Comparison of ENCODE assay signal across 8 cellular contexts in genomic region chr18:77127769-77128671, GRCh38. TPM values are rescaled to one million over a fixed set of nuclear protein-coding genes. Genes with fewer than 3 reads are reported as not detected.
DNase-seq lines count a peak whose midpoint lies in the region; ATAC-seq and TF ChIP-seq lines count a peak whose summit lies in the region.

No MANE protein-coding gene starts in this region.

- CTCF ChIA-PET in activated CD4-positive, alpha-beta T cell treated with anti-CD3 and anti-CD28 coated beads for 36 hours (lab: Charles Lee): interaction anchor here (0.6 to 2.4 kb wide), 3 partner anchors 13 to 65 kb away, joined by 3 to 10 read pairs (median 5); no protein-coding TSS in a partner anchor

- no peaks in the 10 kb centered on the region for H3K27me3 Mint-ChIP-seq in activated CD4-positive, alpha-beta T cell treated with anti-CD3 and anti-CD28 coated beads for 36 hours
- no peaks in the 10 kb centered on the region for H3K27me3 Mint-ChIP-seq in activated T-cell treated with anti-CD3 and anti-CD28 coated beads, Interleukin-2, amount 50 U/mL, for 4 hours (ENCODE audit: low read depth)

- H3K27me3 ChIP-seq in smooth muscle cell (ENCODE audit: low read depth): peaks cover 32% of the 10 kb centered on the region

- POLR2A ChIA-PET in activated CD4-positive, alpha-beta T cell treated with anti-CD3 and anti-CD28 coated beads for 36 hours (lab: Charles Lee): interaction anchor here (0.7 kb wide), 1 partner anchor 31 kb away, joined by 3 read pairs; no protein-coding TSS in a partner anchor

- peaks cover 9% of the 10 kb centered on the region for H3K79me2 ChIP-seq in smooth muscle cell (ENCODE audit: low read depth)

- H3K9ac ChIP-seq in smooth muscle cell (ENCODE audit: low read depth): peak overlapping the region; percentile 51

- H3K36me3 Mint-ChIP-seq in activated CD4-positive, alpha-beta T cell treated with anti-CD3 and anti-CD28 coated beads for 36 hours (ENCODE audit: low read depth): peaks cover 44% of the 10 kb centered on the region
- peaks cover 26% of the 10 kb centered on the region for H3K36me3 Mint-ChIP-seq in activated T-cell treated with anti-CD3 and anti-CD28 coated beads, Interleukin-2, amount 50 U/mL, for 4 hours (ENCODE audit: insufficient read depth)

- TF ChIP-seq CTCF in smooth muscle cell (IDR thresholded peaks at IDR 0.05; ENCODE audit: borderline replicate concordance, insufficient read depth, poor library complexity, severe bottlenecking): no peak

- no peaks in the 10 kb centered on the region for H3F3A ChIP-seq in smooth muscle cell (ENCODE audit: low read depth)

- peak; percentile 51 for DNase-seq in activated CD4-positive, alpha-beta T cell treated with anti-CD3 and anti-CD28 coated beads for 36 hours
- DNase-seq in activated CD4-positive, alpha-beta T cell treated with anti-CD3 and anti-CD28 coated beads for 1 hour: no peak
- peak; percentile 38 for DNase-seq in NCI-H2107 treated with DMSO at 0.1 percent for 48 hours (lab: John Stamatoyannopoulos, UW; ENCODE audit: unreplicated experiment)
- DNase-seq in activated T-cell treated with anti-CD3 and anti-CD28 coated beads, Interleukin-2, amount 50 U/mL, for 4 hours: no peak
- peak; percentile 93 for DNase-seq in glomerular visceral epithelial cell (ENCODE audit: extremely low spot score)
- DNase-seq in smooth muscle cell (lab: John Stamatoyannopoulos, UW; ENCODE audit: unreplicated experiment): no peak

- WGBS in smooth muscle cell (ENCODE audit: low lambda C conversion rate): 77% methylated on average over 11 of the region's 11 CpGs

- H3K4me3 Mint-ChIP-seq in activated CD4-positive, alpha-beta T cell treated with anti-CD3 and anti-CD28 coated beads for 36 hours: peak overlapping the region; percentile 22
- peak overlapping the region; percentile 55 for H3K4me3 Mint-ChIP-seq in activated T-cell treated with anti-CD3 and anti-CD28 coated beads, Interleukin-2, amount 50 U/mL, for 4 hours

- H3K4me3 ChIP-seq in smooth muscle cell: no peak overlapping the region

- no peaks in the 10 kb centered on the region for H4K20me1 ChIP-seq in smooth muscle cell (ENCODE audit: low read depth)

- peaks cover 8% of the 10 kb centered on the region for H3K4me1 ChIP-seq in smooth muscle cell (ENCODE audit: low read depth)

- no peaks in the 10 kb centered on the region for H3K9me3 ChIP-seq in smooth muscle cell (replicated peaks; ENCODE audit: low read depth)

- H3K27ac Mint-ChIP-seq in activated CD4-positive, alpha-beta T cell treated with anti-CD3 and anti-CD28 coated beads for 36 hours: peak overlapping the region; percentile 80

- ATAC-seq in activated CD4-positive, alpha-beta T cell treated with anti-CD3 and anti-CD28 coated beads for 36 hours: peak; percentile 43
- ATAC-seq in HG02623 (IDR thresholded peaks at IDR 0.05; ENCODE audit: unreplicated experiment): peak; percentile 17
- ATAC-seq in activated T-cell treated with anti-CD3 and anti-CD28 coated beads, Interleukin-2, amount 50 U/mL, for 4 hours: peak in 1 of 2 donors; percentile 11
- no peak for ATAC-seq in GM19035 (IDR thresholded peaks at IDR 0.05; ENCODE audit: unreplicated experiment)

- intact Hi-C loops in activated CD4-positive, alpha-beta T cell treated with anti-CD3 and anti-CD28 coated beads for 36 hours (cut with DNase I, micrococcal nuclease): loop anchor here (1.0 kb wide), 3 partner anchors 20 to 61 kb away; no protein-coding TSS in a partner anchor

- H2AFZ ChIP-seq in smooth muscle cell (ENCODE audit: low read depth): no peak overlapping the region

- no peaks in the 10 kb centered on the region for H3K9me3 Mint-ChIP-seq in activated CD4-positive, alpha-beta T cell treated with anti-CD3 and anti-CD28 coated beads for 36 hours (ENCODE audit: low read depth)
- no peaks in the 10 kb centered on the region for H3K9me3 Mint-ChIP-seq in activated T-cell treated with anti-CD3 and anti-CD28 coated beads, Interleukin-2, amount 50 U/mL, for 4 hours

- peaks cover 78% of the 10 kb centered on the region for H3K4me1 Mint-ChIP-seq in activated CD4-positive, alpha-beta T cell treated with anti-CD3 and anti-CD28 coated beads for 36 hours
- H3K4me1 Mint-ChIP-seq in activated T-cell treated with anti-CD3 and anti-CD28 coated beads, Interleukin-2, amount 50 U/mL, for 4 hours (ENCODE audit: low read depth): peaks cover 79% of the 10 kb centered on the region

- H3K4me2 ChIP-seq in smooth muscle cell: peak overlapping the region; percentile 25

- no peaks in the 10 kb centered on the region for H3K36me3 ChIP-seq in smooth muscle cell (ENCODE audit: low read depth)

- H3K27ac ChIP-seq in smooth muscle cell (ENCODE audit: low read depth): peak overlapping the region; percentile 73

RNA-seq across cellular contexts. Expression of gene MBP, which starts 4.6 kb away (rescaled TPM):
- 10 to 100 TPM; 47.0 to 65.7 TPM for total RNA-seq in activated CD4-positive, alpha-beta T cell treated with anti-CD3 and anti-CD28 coated beads for 36 hours
- 10 to 100 TPM; 28.1 to 32.9 (median 32.3) TPM for total RNA-seq in activated T-cell treated with anti-CD3 and anti-CD28 coated beads, Interleukin-2, amount 50 U/mL, for 4 hours
- 4.5 and 5.1 TPM in 2 replicates for total RNA-seq in smooth muscle cell
- polyA plus RNA-seq in smooth muscle cell: 1.4 and 6.3 TPM in 2 replicates

Comparison
In these comparisons a context has a peak if more than half of its experiments do, and no peak if none do; other contexts are left out.
1. DNase-seq: peak in activated CD4-positive, alpha-beta T cell treated with anti-CD3 and anti-CD28 coated beads for 36 hours (single experiment), NCI-H2107 treated with DMSO at 0.1 percent for 48 hours (single experiment) and glomerular visceral epithelial cell (single experiment); none in activated CD4-positive, alpha-beta T cell treated with anti-CD3 and anti-CD28 coated beads for 1 hour (single experiment), activated T-cell treated with anti-CD3 and anti-CD28 coated beads, Interleukin-2, amount 50 U/mL, for 4 hours (single experiment) and smooth muscle cell (single experiment).